Comparison of ENCODE assay signal across 9 cellular contexts in genomic region chr21:39612233-39613028, GRCh38. TPM values are rescaled to one million over a fixed set of nuclear protein-coding genes. Genes with fewer than 3 reads are reported as not detected.
A peak's percentile ranks its signal among the peaks of the same experiment; 100 is the strongest.
DNase-seq lines count a peak whose midpoint lies in the region; ATAC-seq and TF ChIP-seq lines count a peak whose summit lies in the region.
"Had no signal": no experiment of that assay in that cellular context is flagged by ENCODE, and none has a peak within 500 bp of the region (broad histone marks: within the 10 kb centered on the region; RNA-seq: fewer than 3 reads in every experiment).

TSS of gene B3GALT5 (plus strand) at chr21:39612940. CDS start at chr21:39660560, 47,620 bp downstream.

- no peak within 1 kb of the TSS for H3K27ac ChIP-seq in colonic mucosa

- H3K9ac ChIP-seq in colonic mucosa (ENCODE audit: low read depth in 2 of 2, low read length in 2 of 2) = peak within 1 kb of the TSS in 1 of 2 donors; percentile 51

- no peaks in the 10 kb centered on the region for H3K36me3 ChIP-seq in colonic mucosa

- intact Hi-C loops in colonic mucosa (cut with DNase I) = no loop called here

- no peaks in the 10 kb centered on the region for H3K9me3 ChIP-seq in colonic mucosa

- H3K4me1 ChIP-seq in colonic mucosa = peaks cover 5% of the 10 kb centered on the region

- H3K27me3 ChIP-seq in colonic mucosa = no peaks in the 10 kb centered on the region

- DNase-seq in A172 (ENCODE audit: low spot score) (peak; percentile 10), HT-29 (ENCODE audit: low spot score) (peak; percentile 14), colonic mucosa (peak; percentile 58), mucosa of gallbladder (ENCODE audit: low spot score) (no peak), superior temporal gyrus (ENCODE audit: extremely low spot score) (no peak)
- DNase-seq: activated CD4-positive, CD25-positive, alpha-beta regulatory T cell had no signal

- no peak for TF ChIP-seq CTCF in colonic mucosa (IDR thresholded peaks at IDR 0.05)

- ATAC-seq in GM21825 (IDR thresholded peaks at IDR 0.05; ENCODE audit: unreplicated experiment) (no peak), HG02623 (IDR thresholded peaks at IDR 0.05; ENCODE audit: unreplicated experiment) (no peak), HG03432 (IDR thresholded peaks at IDR 0.05; ENCODE audit: unreplicated experiment) (no peak)

- H3K4me3 ChIP-seq in colonic mucosa = peak within 1 kb of the TSS; percentile 39

RNA-seq across cellular contexts. Expression of gene B3GALT5, which starts in this region (rescaled TPM):
- 0.14 and 0.48 TPM in 2 replicates for total RNA-seq in A172 (2014; rRNA removed; shearing (Covaris generic))
- 4.6 and 6.0 TPM in 2 replicates for total RNA-seq in HT-29 (2014; rRNA removed; shearing (Covaris generic))
- total RNA-seq in colonic mucosa = 100 to 1,000 TPM; 114 to 205 TPM
- 48.7 TPM for total RNA-seq in mucosa of gallbladder

Comparison
In these comparisons a context has a peak if more than half of its experiments do, and no peak if none do; other contexts are left out.
1. Peak in DNase-seq in A172; RNA of the gene not detected or under 1 TPM.
2. DNase-seq: peak in HT-29 (single experiment) and colonic mucosa (single experiment); none in mucosa of gallbladder (single experiment) and superior temporal gyrus (single experiment).